ENCODE assay signal across 32 cellular contexts in the genomic region with DNA sequence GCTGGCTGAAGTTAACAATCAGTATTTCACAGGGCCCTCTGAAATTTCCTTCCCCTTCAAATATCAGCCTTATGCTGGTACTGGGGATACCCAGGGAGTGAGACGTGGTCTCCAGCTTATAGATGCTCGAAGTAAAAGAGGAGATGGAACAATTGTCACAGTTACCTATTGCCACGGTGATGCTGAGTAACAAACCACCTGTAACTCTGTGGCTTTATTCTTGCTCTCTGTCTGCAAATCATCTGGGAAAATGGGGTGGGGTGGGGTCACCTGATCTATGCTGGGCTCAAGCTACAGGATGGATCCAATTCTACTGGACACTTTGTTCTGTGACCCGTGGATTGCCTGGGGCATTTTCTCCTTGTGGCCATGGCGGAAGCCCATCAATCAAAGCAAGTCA.
"Had no signal": no experiment of that assay in that cellular context is flagged by ENCODE, and none has a peak within 500 bp of the region (broad histone marks: within the 10 kb centered on the region; RNA-seq: fewer than 3 reads in every experiment).

No MANE protein-coding gene starts in this region.

- H3K36me3 ChIP-seq: colonic mucosa, esophagus muscularis mucosa, heart right ventricle, ovary, right lobe of liver, suprapubic skin, transverse colon, upper lobe of right lung, uterus had no signal

- H3K9me3 ChIP-seq: colonic mucosa, esophagus muscularis mucosa, mucosa of descending colon, ovary, right lobe of liver, suprapubic skin, transverse colon, upper lobe of right lung, uterus had no signal

- H3K36me3 Mint-ChIP-seq: natural killer cell treated with Interleukin-12 subunit alpha and Interleukin-12 subunit beta and Interleukin-15 and Interleukin-18, amount 100 ng/mL, for 72 hours had no signal

- H3K27me3 ChIP-seq: colonic mucosa, esophagus muscularis mucosa, foreskin keratinocyte, ovary, right lobe of liver, suprapubic skin, transverse colon, upper lobe of right lung, uterus had no signal

- H3K9me3 Mint-ChIP-seq: dendritic cell treated with granulocyte-macrophage colony-stimulating factor and Interleukin-4, amounts not matched to agents 40 ng/mL and 50 ng/mL, for 4 days; natural killer cell treated with Interleukin-12 subunit alpha and Interleukin-12 subunit beta and Interleukin-15 and Interleukin-18, amount 100 ng/mL, for 72 hours had no signal

- FAIRE-seq: small intestine had no signal

- H3K27ac ChIP-seq: colonic mucosa, epithelial cell of prostate, esophagus muscularis mucosa, foreskin keratinocyte, heart right ventricle, ovary, right lobe of liver, suprapubic skin, transverse colon, upper lobe of right lung, uterus had no signal

- DNase-seq: colonic mucosa; effector CD8-positive, alpha-beta T cell; endodermal cell; foreskin keratinocyte; glutamatergic neuron; heart right ventricle; hippocampal formation; islet precursor cell; kidney glomerular epithelial cell; mucosa of descending colon; naive B cell; occipital lobe; retina; small intestine; stimulated activated CD4-positive, alpha-beta T cell treated with anti-CD3 and anti-CD28 coated beads, Interleukin-12 subunit alpha, Interleukin-12 subunit beta, amount 100 ng/mL, for 4 hours; stimulated activated CD4-positive, alpha-beta T cell treated with anti-CD3 and anti-CD28 coated beads, Interleukin-1b, Interleukin-23, amount 100 ng/mL, for 48 hours; stimulated activated CD4-positive, alpha-beta T cell treated with anti-CD3 and anti-CD28 coated beads, Interleukin-4, amount 100 ng/mL, for 1 hour; stimulated activated CD8-positive, alpha-beta memory T cell treated with anti-CD3 and anti-CD28 coated beads, Interleukin-4, amount 100 ng/mL, for 48 hours; stimulated activated naive CD4-positive, alpha-beta T cell; stimulated activated naive CD8-positive, alpha-beta T cell treated with anti-CD3 and anti-CD28 coated beads, Interleukin-15, amount 100 ng/mL, for 72 hours; transverse colon; upper lobe of right lung; uterus had no signal

- H3K4me1 Mint-ChIP-seq: endodermal cell; memory B cell; stimulated activated naive CD8-positive, alpha-beta T cell treated with anti-CD3 and anti-CD28 coated beads, Interleukin-15, amount 100 ng/mL, for 72 hours had no signal

- H3K4me3 ChIP-seq: colonic mucosa, esophagus muscularis mucosa, heart right ventricle, lung, mucosa of descending colon, ovary, right lobe of liver, suprapubic skin, transverse colon, upper lobe of right lung, uterus had no signal

- H3K4me1 ChIP-seq: colonic mucosa, foreskin keratinocyte, right lobe of liver, transverse colon, upper lobe of right lung, uterus had no signal

- H3K4me3 Mint-ChIP-seq: dendritic cell treated with granulocyte-macrophage colony-stimulating factor and Interleukin-4, amounts not matched to agents 40 ng/mL and 50 ng/mL, for 4 days; endodermal cell; memory B cell; naive B cell; natural killer cell treated with Interleukin-12 subunit alpha and Interleukin-12 subunit beta and Interleukin-15 and Interleukin-18, amount 100 ng/mL, for 72 hours; stimulated activated naive CD8-positive, alpha-beta T cell treated with anti-CD3 and anti-CD28 coated beads, Interleukin-15, amount 100 ng/mL, for 72 hours had no signal

- H3K27me3 Mint-ChIP-seq: dendritic cell treated with granulocyte-macrophage colony-stimulating factor and Interleukin-4, amounts not matched to agents 40 ng/mL and 50 ng/mL, for 4 days had no signal

- H3K27ac Mint-ChIP-seq: dendritic cell treated with granulocyte-macrophage colony-stimulating factor and Interleukin-4, amounts not matched to agents 40 ng/mL and 50 ng/mL, for 4 days; endodermal cell; memory B cell; natural killer cell treated with Interleukin-12 subunit alpha and Interleukin-12 subunit beta and Interleukin-15 and Interleukin-18, amount 100 ng/mL, for 72 hours; stimulated activated naive CD8-positive, alpha-beta T cell treated with anti-CD3 and anti-CD28 coated beads, Interleukin-15, amount 100 ng/mL, for 72 hours had no signal
